1 cellular context compared by ENCODE assay signal in the genomic region with DNA sequence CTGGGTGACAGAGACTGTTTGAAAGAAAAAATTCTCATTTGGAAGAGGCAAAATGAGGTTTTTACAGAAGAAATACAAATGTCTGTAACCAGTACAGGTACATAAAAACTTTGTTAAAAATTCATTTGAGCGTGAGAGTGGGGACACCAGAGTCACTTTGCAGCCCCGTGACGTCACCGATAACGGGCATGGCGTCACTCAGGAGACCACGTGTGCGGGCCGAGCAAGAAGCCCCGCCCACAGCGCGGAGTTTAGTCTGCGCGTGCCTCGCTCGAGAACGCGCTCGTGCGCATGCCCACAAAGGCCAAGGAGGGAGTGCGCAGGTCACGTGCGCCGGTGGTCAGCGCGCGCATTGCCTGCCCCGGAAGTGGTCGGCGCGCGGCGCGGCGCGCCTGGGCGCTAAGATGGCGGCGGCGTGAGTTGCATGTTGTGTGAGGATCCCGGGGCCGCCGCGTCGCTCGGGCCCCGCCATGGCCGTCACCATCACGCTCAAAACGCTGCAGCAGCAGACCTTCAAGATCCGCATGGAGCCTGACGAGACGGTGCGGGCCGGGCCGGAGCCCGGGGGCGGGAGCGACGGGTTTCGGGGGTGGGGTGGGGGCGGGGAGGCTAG.
TF ChIP-seq lines count a peak whose summit lies in the region.

A gene (plus strand): TSS at position 384 of the 613 bp plus-strand sequence. CDS start 87 bp downstream, at position 471.

TF ChIP-seq in HEK293, 187 proteins besides CTCF, POLR2A, EP300 and RAD21 (continued from another document):
- TF ChIP-seq, protein P1, sequence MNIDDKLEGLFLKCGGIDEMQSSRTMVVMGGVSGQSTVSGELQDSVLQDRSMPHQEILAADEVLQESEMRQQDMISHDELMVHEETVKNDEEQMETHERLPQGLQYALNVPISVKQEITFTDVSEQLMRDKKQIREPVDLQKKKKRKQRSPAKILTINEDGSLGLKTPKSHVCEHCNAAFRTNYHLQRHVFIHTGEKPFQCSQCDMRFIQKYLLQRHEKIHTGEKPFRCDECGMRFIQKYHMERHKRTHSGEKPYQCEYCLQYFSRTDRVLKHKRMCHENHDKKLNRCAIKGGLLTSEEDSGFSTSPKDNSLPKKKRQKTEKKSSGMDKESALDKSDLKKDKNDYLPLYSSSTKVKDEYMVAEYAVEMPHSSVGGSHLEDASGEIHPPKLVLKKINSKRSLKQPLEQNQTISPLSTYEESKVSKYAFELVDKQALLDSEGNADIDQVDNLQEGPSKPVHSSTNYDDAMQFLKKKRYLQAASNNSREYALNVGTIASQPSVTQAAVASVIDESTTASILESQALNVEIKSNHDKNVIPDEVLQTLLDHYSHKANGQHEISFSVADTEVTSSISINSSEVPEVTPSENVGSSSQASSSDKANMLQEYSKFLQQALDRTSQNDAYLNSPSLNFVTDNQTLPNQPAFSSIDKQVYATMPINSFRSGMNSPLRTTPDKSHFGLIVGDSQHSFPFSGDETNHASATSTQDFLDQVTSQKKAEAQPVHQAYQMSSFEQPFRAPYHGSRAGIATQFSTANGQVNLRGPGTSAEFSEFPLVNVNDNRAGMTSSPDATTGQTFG (tag by site-specific recombination; IDR thresholded peaks at IDR 0.05; ENCODE audit: borderline replicate concordance) = no peak
- TF ChIP-seq, protein P2, sequence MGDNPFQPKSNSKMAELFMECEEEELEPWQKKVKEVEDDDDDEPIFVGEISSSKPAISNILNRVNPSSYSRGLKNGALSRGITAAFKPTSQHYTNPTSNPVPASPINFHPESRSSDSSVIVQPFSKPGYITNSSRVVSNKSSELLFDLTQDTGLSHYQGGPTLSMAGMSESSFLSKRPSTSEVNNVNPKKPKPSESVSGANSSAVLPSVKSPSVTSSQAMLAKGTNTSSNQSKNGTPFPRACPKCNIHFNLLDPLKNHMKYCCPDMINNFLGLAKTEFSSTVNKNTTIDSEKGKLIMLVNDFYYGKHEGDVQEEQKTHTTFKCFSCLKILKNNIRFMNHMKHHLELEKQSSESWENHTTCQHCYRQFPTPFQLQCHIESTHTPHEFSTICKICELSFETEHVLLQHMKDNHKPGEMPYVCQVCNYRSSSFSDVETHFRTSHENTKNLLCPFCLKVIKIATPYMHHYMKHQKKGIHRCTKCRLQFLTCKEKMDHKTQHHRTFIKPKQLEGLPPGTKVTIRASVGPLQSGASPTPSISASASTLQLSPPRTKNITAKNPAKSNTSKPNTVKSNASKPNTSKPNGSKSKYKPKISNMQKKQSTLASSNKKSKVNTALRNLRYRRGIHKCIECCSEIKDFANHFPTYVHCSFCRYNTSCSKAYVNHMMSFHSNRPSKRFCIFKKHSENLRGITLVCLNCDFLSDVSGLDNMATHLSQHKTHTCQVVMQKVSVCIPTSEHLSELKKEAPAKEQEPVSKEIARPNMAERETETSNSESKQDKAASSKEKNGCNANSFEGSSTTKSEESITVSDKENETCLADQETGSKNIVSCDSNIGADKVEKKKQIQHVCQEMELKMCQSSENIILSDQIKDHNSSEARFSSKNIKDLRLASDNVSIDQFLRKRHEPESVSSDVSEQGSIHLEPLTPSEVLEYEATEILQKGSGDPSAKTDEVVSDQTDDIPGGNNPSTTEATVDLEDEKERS (tag by site-specific recombination; IDR thresholded peaks at IDR 0.05) = no peak
- TF ChIP-seq ZSCAN30 (tag by site-specific recombination; IDR thresholded peaks at IDR 0.05) (peak; percentile 46; the same call in 1 of the 2 replicates), ZNF391 (tag by site-specific recombination; IDR thresholded peaks at IDR 0.05; ENCODE audit: borderline replicate concordance, low read depth) (peak; percentile 53; the same call in 1 of the 2 replicates), SP3 (tag by site-specific recombination; IDR thresholded peaks at IDR 0.05) (peak; percentile 87), ZEB2 (tag by site-specific recombination; IDR thresholded peaks at IDR 0.05) (0 out of 2 replicates have a peak, but pooled peaks have one; percentile 35), ZNF76 (tag by site-specific recombination; IDR thresholded peaks at IDR 0.05; ENCODE audit: borderline replicate concordance, low read depth) (peak; percentile 78), ZNF140 (tag by site-specific recombination; IDR thresholded peaks at IDR 0.05) (no peak), KLF7 (tag by site-specific recombination; IDR thresholded peaks at IDR 0.05; ENCODE audit: borderline replicate concordance) (0 out of 2 replicates have a peak, but pooled peaks have one; percentile 5), ZNF571 (tag by site-specific recombination; IDR thresholded peaks at IDR 0.05) (no peak), HOXA7 (CRISPR knock-in tag; IDR thresholded peaks at IDR 0.05; ENCODE audit: borderline replicate concordance) (no peak), ZNF747 (tag by site-specific recombination; IDR thresholded peaks at IDR 0.05) (no peak), ZBTB1 (tag by site-specific recombination; IDR thresholded peaks at IDR 0.05) (0 out of 2 replicates have a peak, but pooled peaks have one; percentile 12), ZBTB17 (tag by site-specific recombination; IDR thresholded peaks at IDR 0.05) (peak; percentile 61; the same call in 1 of the 2 replicates), ZNF792 (tag by site-specific recombination; IDR thresholded peaks at IDR 0.05) (no peak), SP2 (tag by site-specific recombination; IDR thresholded peaks at IDR 0.05) (peak; percentile 86), REPIN1 (tag by site-specific recombination; IDR thresholded peaks at IDR 0.05; ENCODE audit: low read depth) (no peak), RBAK (tag by site-specific recombination; IDR thresholded peaks at IDR 0.05) (no peak), YY1 (tag by site-specific recombination; IDR thresholded peaks at IDR 0.05) (peak; percentile 96), ZNF138 (tag by site-specific recombination; IDR thresholded peaks at IDR 0.05; ENCODE audit: borderline replicate concordance) (no peak)
- TF ChIP-seq, protein P3, sequence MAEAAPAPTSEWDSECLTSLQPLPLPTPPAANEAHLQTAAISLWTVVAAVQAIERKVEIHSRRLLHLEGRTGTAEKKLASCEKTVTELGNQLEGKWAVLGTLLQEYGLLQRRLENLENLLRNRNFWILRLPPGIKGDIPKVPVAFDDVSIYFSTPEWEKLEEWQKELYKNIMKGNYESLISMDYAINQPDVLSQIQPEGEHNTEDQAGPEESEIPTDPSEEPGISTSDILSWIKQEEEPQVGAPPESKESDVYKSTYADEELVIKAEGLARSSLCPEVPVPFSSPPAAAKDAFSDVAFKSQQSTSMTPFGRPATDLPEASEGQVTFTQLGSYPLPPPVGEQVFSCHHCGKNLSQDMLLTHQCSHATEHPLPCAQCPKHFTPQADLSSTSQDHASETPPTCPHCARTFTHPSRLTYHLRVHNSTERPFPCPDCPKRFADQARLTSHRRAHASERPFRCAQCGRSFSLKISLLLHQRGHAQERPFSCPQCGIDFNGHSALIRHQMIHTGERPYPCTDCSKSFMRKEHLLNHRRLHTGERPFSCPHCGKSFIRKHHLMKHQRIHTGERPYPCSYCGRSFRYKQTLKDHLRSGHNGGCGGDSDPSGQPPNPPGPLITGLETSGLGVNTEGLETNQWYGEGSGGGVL (tag by site-specific recombination; IDR thresholded peaks at IDR 0.05) = no peak
- TF ChIP-seq, protein P4, sequence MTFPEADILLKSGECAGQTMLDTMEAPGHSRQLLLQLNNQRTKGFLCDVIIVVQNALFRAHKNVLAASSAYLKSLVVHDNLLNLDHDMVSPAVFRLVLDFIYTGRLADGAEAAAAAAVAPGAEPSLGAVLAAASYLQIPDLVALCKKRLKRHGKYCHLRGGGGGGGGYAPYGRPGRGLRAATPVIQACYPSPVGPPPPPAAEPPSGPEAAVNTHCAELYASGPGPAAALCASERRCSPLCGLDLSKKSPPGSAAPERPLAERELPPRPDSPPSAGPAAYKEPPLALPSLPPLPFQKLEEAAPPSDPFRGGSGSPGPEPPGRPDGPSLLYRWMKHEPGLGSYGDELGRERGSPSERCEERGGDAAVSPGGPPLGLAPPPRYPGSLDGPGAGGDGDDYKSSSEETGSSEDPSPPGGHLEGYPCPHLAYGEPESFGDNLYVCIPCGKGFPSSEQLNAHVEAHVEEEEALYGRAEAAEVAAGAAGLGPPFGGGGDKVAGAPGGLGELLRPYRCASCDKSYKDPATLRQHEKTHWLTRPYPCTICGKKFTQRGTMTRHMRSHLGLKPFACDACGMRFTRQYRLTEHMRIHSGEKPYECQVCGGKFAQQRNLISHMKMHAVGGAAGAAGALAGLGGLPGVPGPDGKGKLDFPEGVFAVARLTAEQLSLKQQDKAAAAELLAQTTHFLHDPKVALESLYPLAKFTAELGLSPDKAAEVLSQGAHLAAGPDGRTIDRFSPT (tag by site-specific recombination; IDR thresholded peaks at IDR 0.05) = no peak
- TF ChIP-seq, protein P5, sequence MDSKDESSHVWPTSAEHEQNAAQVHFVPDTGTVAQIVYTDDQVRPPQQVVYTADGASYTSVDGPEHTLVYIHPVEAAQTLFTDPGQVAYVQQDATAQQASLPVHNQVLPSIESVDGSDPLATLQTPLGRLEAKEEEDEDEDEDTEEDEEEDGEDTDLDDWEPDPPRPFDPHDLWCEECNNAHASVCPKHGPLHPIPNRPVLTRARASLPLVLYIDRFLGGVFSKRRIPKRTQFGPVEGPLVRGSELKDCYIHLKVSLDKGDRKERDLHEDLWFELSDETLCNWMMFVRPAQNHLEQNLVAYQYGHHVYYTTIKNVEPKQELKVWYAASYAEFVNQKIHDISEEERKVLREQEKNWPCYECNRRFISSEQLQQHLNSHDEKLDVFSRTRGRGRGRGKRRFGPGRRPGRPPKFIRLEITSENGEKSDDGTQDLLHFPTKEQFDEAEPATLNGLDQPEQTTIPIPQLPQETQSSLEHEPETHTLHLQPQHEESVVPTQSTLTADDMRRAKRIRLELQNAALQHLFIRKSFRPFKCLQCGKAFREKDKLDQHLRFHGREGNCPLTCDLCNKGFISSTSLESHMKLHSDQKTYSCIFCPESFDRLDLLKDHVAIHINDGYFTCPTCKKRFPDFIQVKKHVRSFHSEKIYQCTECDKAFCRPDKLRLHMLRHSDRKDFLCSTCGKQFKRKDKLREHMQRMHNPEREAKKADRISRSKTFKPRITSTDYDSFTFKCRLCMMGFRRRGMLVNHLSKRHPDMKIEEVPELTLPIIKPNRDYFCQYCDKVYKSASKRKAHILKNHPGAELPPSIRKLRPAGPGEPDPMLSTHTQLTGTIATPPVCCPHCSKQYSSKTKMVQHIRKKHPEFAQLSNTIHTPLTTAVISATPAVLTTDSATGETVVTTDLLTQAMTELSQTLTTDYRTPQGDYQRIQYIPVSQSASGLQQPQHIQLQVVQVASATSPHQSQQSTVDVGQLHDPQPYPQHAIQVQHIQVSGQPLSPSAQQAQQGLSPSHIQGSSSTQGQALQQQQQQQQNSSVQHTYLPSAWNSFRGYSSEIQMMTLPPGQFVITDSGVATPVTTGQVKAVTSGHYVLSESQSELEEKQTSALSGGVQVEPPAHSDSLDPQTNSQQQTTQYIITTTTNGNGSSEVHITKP (tag by site-specific recombination; IDR thresholded peaks at IDR 0.05) = peak; percentile 79; the same call in 1 of the 2 replicates
- TF ChIP-seq, protein P6, sequence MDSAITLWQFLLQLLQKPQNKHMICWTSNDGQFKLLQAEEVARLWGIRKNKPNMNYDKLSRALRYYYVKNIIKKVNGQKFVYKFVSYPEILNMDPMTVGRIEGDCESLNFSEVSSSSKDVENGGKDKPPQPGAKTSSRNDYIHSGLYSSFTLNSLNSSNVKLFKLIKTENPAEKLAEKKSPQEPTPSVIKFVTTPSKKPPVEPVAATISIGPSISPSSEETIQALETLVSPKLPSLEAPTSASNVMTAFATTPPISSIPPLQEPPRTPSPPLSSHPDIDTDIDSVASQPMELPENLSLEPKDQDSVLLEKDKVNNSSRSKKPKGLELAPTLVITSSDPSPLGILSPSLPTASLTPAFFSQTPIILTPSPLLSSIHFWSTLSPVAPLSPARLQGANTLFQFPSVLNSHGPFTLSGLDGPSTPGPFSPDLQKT (IDR thresholded peaks at IDR 0.05; ENCODE audit: borderline replicate concordance, low read depth, low read length) = no peak
- TF ChIP-seq, protein P7, sequence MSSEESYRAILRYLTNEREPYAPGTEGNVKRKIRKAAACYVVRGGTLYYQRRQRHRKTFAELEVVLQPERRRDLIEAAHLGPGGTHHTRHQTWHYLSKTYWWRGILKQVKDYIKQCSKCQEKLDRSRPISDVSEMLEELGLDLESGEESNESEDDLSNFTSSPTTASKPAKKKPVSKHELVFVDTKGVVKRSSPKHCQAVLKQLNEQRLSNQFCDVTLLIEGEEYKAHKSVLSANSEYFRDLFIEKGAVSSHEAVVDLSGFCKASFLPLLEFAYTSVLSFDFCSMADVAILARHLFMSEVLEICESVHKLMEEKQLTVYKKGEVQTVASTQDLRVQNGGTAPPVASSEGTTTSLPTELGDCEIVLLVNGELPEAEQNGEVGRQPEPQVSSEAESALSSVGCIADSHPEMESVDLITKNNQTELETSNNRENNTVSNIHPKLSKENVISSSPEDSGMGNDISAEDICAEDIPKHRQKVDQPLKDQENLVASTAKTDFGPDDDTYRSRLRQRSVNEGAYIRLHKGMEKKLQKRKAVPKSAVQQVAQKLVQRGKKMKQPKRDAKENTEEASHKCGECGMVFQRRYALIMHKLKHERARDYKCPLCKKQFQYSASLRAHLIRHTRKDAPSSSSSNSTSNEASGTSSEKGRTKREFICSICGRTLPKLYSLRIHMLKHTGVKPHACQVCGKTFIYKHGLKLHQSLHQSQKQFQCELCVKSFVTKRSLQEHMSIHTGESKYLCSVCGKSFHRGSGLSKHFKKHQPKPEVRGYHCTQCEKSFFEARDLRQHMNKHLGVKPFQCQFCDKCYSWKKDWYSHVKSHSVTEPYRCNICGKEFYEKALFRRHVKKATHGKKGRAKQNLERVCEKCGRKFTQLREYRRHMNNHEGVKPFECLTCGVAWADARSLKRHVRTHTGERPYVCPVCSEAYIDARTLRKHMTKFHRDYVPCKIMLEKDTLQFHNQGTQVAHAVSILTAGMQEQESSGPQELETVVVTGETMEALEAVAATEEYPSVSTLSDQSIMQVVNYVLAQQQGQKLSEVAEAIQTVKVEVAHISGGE (tag by site-specific recombination; conservative IDR thresholded peaks at IDR 0.05; ENCODE audit: low read depth) = peak; percentile 74
